33 cellular contexts compared by ENCODE assay signal in genomic region chr6:80091506-80091905, GRCh38.
"Had no signal": no experiment of that assay in that cellular context is flagged by ENCODE, and none has a peak within 500 bp of the region (broad histone marks: within the 10 kb centered on the region; RNA-seq: fewer than 3 reads in every experiment).

No MANE protein-coding gene starts in this region.

- H3K4me3 Mint-ChIP-seq: activated B cell treated with CpG ODN at 0.5 μM for 24 hours; activated CD4-positive, alpha-beta memory T cell treated with anti-CD3 and anti-CD28 coated beads for 36 hours; activated CD4-positive, alpha-beta T cell treated with anti-CD3 and anti-CD28 coated beads, Interleukin-2, amount 10 ng/mL, durations not matched to agents 24 days and 14 days; activated naive CD4-positive, alpha-beta T cell treated with anti-CD3 and anti-CD28 coated beads for 36 hours; activated naive CD8-positive, alpha-beta T cell treated with anti-CD3 and anti-CD28 coated beads, Interleukin-2, amount 10 ng/mL, durations not matched to agents 7 days and 5 days; activated T-cell treated with anti-CD3 and anti-CD28 coated beads, Interleukin-2, amount 50 U/mL, for 4 hours; activated T-cell treated with anti-CD3 and anti-CD28 coated beads, Interleukin-2, amount 50 U/mL, for 72 hours; activated T-helper 1 cell treated with anti-CD3 and anti-CD28 coated beads, Interleukin-12 subunit alpha, Interleukin-12 subunit beta, Interleukin-2, Interleukin-4 antibody, amounts not matched to agents 30 ng/mL and 10 ng/mL and 1 ng/mL, durations not matched to agents 14 hours and 24 hours and 36 hours; activated T-helper 17 cell treated with anti-CD3 and anti-CD28 coated beads, Interleukin-2, amount 50 U/mL, for 72 hours; T-helper 1 cell treated with Interleukin-12 subunit alpha and Interleukin-12 subunit beta and Interleukin-4 antibody, amounts not matched to agents 30 μg/mL and 1 μg/mL, for 36 hours; T-helper 2 cell treated with Interferon-gamma antibody and Interleukin-4, amounts not matched to agents 5 μg/mL and 100 μg/mL, for 36 hours had no signal

- H3K4me1 Mint-ChIP-seq: activated B cell treated with CpG ODN at 0.5 μM for 24 hours; activated T-helper 17 cell treated with anti-CD3 and anti-CD28 coated beads, Interleukin-2, amount 50 U/mL, for 72 hours had no signal

- H3K27ac Mint-ChIP-seq: activated B cell treated with CpG ODN at 0.5 μM for 24 hours; activated CD4-positive, alpha-beta memory T cell treated with anti-CD3 and anti-CD28 coated beads for 36 hours; activated CD4-positive, alpha-beta T cell treated with anti-CD3 and anti-CD28 coated beads, Interleukin-2, amount 10 ng/mL, durations not matched to agents 24 days and 14 days; activated naive CD4-positive, alpha-beta T cell treated with anti-CD3 and anti-CD28 coated beads for 36 hours; activated naive CD4-positive, alpha-beta T cell treated with anti-CD3 and anti-CD28 coated beads, Interleukin-2, amount 50 U/mL, for 72 hours; activated naive CD8-positive, alpha-beta T cell treated with anti-CD3 and anti-CD28 coated beads, Interleukin-2, amount 10 ng/mL, durations not matched to agents 7 days and 5 days; activated T-cell treated with anti-CD3 and anti-CD28 coated beads, Interleukin-2, amount 50 U/mL, for 72 hours; activated T-helper 1 cell treated with anti-CD3 and anti-CD28 coated beads, Interleukin-12 subunit alpha, Interleukin-12 subunit beta, Interleukin-2, Interleukin-4 antibody, amounts not matched to agents 30 ng/mL and 10 ng/mL and 1 ng/mL, durations not matched to agents 14 hours and 24 hours and 36 hours; activated T-helper 17 cell treated with anti-CD3 and anti-CD28 coated beads, Interleukin-2, amount 50 U/mL, for 72 hours; T-helper 1 cell treated with Interleukin-12 subunit alpha and Interleukin-12 subunit beta and Interleukin-4 antibody, amounts not matched to agents 30 μg/mL and 1 μg/mL, for 36 hours; T-helper 2 cell treated with Interferon-gamma antibody and Interleukin-4, amounts not matched to agents 5 μg/mL and 100 μg/mL, for 36 hours had no signal

- H3K36me3 Mint-ChIP-seq: activated CD4-positive, alpha-beta memory T cell treated with anti-CD3 and anti-CD28 coated beads for 36 hours; activated naive CD4-positive, alpha-beta T cell treated with anti-CD3 and anti-CD28 coated beads, Interleukin-2, amount 50 U/mL, for 72 hours had no signal

- H3K9me3 Mint-ChIP-seq: activated B cell treated with CpG ODN at 0.5 μM for 24 hours; activated CD4-positive, alpha-beta memory T cell treated with anti-CD3 and anti-CD28 coated beads for 36 hours; activated CD4-positive, alpha-beta T cell treated with anti-CD3 and anti-CD28 coated beads, Interleukin-2, amount 10 ng/mL, durations not matched to agents 24 days and 14 days; activated naive CD4-positive, alpha-beta T cell treated with anti-CD3 and anti-CD28 coated beads for 36 hours; activated naive CD4-positive, alpha-beta T cell treated with anti-CD3 and anti-CD28 coated beads, Interleukin-2, amount 50 U/mL, for 72 hours; activated T-cell treated with anti-CD3 and anti-CD28 coated beads, Interleukin-2, amount 50 U/mL, for 4 hours; activated T-cell treated with anti-CD3 and anti-CD28 coated beads, Interleukin-2, amount 50 U/mL, for 72 hours; activated T-helper 1 cell treated with anti-CD3 and anti-CD28 coated beads, Interleukin-12 subunit alpha, Interleukin-12 subunit beta, Interleukin-2, Interleukin-4 antibody, amounts not matched to agents 30 ng/mL and 10 ng/mL and 1 ng/mL, durations not matched to agents 14 hours and 24 hours and 36 hours; activated T-helper 17 cell treated with anti-CD3 and anti-CD28 coated beads, Interleukin-2, amount 50 U/mL, for 72 hours; T-helper 1 cell treated with Interleukin-12 subunit alpha and Interleukin-12 subunit beta and Interleukin-4 antibody, amounts not matched to agents 30 μg/mL and 1 μg/mL, for 36 hours; T-helper 2 cell treated with Interferon-gamma antibody and Interleukin-4, amounts not matched to agents 5 μg/mL and 100 μg/mL, for 36 hours had no signal

- DNase-seq: activated B cell treated with CpG ODN at 0.5 μM for 24 hours; activated CD4-positive, alpha-beta memory T cell treated with anti-CD3 and anti-CD28 coated beads for 36 hours; activated CD4-positive, alpha-beta T cell treated with anti-CD3 and anti-CD28 coated beads for 4 hours; activated CD4-positive, alpha-beta T cell treated with anti-CD3 and anti-CD28 coated beads, Interleukin-2, amount 10 ng/mL, durations not matched to agents 24 days and 14 days; activated CD4-positive, alpha-beta T cell treated with anti-CD3 and anti-CD28 coated beads, Interleukin-2, amount 50 U/mL, for 1 hour; activated CD4-positive, alpha-beta T cell treated with anti-CD3 and anti-CD28 coated beads, Interleukin-2, amount 50 U/mL, for 4 hours; activated CD4-positive, CD25-positive, alpha-beta regulatory T cell treated with anti-CD3 and anti-CD28 coated beads, Interleukin-2, amount 50 U/mL, for 72 hours; activated CD8-positive, alpha-beta memory T cell treated with anti-CD3 and anti-CD28 coated beads, Interleukin-2, amount 50 U/mL, for 4 hours; activated effector memory CD4-positive, alpha-beta T cell treated with anti-CD3 and anti-CD28 coated beads, Interleukin-2, amount 50 U/mL, for 16 hours; activated gamma-delta T cell treated with Interleukin-2 at 50 U/mL for 16 hours; activated naive CD4-positive, alpha-beta T cell; activated naive CD4-positive, alpha-beta T cell treated with anti-CD3 and anti-CD28 coated beads for 36 hours; activated naive CD4-positive, alpha-beta T cell treated with anti-CD3 and anti-CD28 coated beads, Interleukin-2, amount 50 U/mL, for 16 hours; activated naive CD8-positive, alpha-beta T cell treated with anti-CD3 and anti-CD28 coated beads, Interleukin-2, amount 10 ng/mL, durations not matched to agents 7 days and 5 days; activated T-cell treated with anti-CD3 and anti-CD28 coated beads for 4 hours; activated T-cell treated with anti-CD3 and anti-CD28 coated beads, Interleukin-2, amount 50 U/mL, for 1 hour; activated T-cell treated with anti-CD3 and anti-CD28 coated beads, Interleukin-2, amount 50 U/mL, for 4 hours; activated T-cell treated with anti-CD3 and anti-CD28 coated beads, Interleukin-2, amount 50 U/mL, for 72 hours; adrenal gland; amniotic stem cell; aorta; body of pancreas; brain microvascular endothelial cell; central memory CD4-positive, alpha-beta T cell; SW 1271; T-helper 1 cell; T-helper 2 cell; T-helper 9 cell had no signal

- ATAC-seq: activated T-cell treated with anti-CD3 and anti-CD28 coated beads, Interleukin-2, amount 50 U/mL, for 4 hours; activated T-helper 17 cell treated with anti-CD3 and anti-CD28 coated beads, Interleukin-2, amount 50 U/mL, for 72 hours; body of pancreas had no signal
